1 cellular context compared by ENCODE assay signal in genomic region chr2:140596447-140596846, GRCh38.
TF ChIP-seq lines count a peak whose summit lies in the region.

No MANE protein-coding gene starts in this region.

TF ChIP-seq in HepG2, 621 proteins besides CTCF, POLR2A, EP300 and RAD21 (continued from another document):
- TF ChIP-seq ZNF142 (CRISPR knock-in tag; IDR thresholded peaks at IDR 0.05) (no peak), ZBTB33 (CRISPR knock-in tag; IDR thresholded peaks at IDR 0.05) (no peak), SNAPC4 (CRISPR knock-in tag; IDR thresholded peaks at IDR 0.05) (no peak), SMYD3 (CRISPR knock-in tag; IDR thresholded peaks at IDR 0.05) (no peak)
